In genomic region chr18:26487437-26487836, GRCh38 we compare ENCODE assay signal across 12 cellular contexts.
DNase-seq lines count a peak whose midpoint lies in the region; ATAC-seq and TF ChIP-seq lines count a peak whose summit lies in the region.
"Had no signal": no experiment of that assay in that cellular context is flagged by ENCODE, and none has a peak within 500 bp of the region (broad histone marks: within the 10 kb centered on the region; RNA-seq: fewer than 3 reads in every experiment).

No MANE protein-coding gene starts in this region.

- H3K4me3 ChIP-seq in brain microvascular endothelial cell (ENCODE audit: low read depth, low read length) = no peak overlapping the region
- H3K4me3 ChIP-seq: heart left ventricle had no signal

- H3K4me3 Mint-ChIP-seq in central memory CD8-positive, alpha-beta T cell = no peak overlapping the region
- H3K4me3 Mint-ChIP-seq: activated naive CD8-positive, alpha-beta T cell; CD4-positive, alpha-beta memory T cell had no signal

- no peaks in the 10 kb centered on the region for H3K27me3 ChIP-seq in brain microvascular endothelial cell (replicated peaks)
- H3K27me3 ChIP-seq: heart left ventricle had no signal

- H3K9me3 Mint-ChIP-seq in central memory CD8-positive, alpha-beta T cell = no peaks in the 10 kb centered on the region
- H3K9me3 Mint-ChIP-seq: CD4-positive, alpha-beta memory T cell had no signal

- no peak for TF ChIP-seq CTCF in brain microvascular endothelial cell (IDR thresholded peaks at IDR 0.05; ENCODE audit: low read depth, low read length, missing control alignments)

- no peak overlapping the region for H3K27ac Mint-ChIP-seq in central memory CD8-positive, alpha-beta T cell (ENCODE audit: low read depth)
- H3K27ac Mint-ChIP-seq: activated naive CD8-positive, alpha-beta T cell; CD4-positive, alpha-beta memory T cell had no signal

- peak; percentile 87 for ATAC-seq in GM19372 (IDR thresholded peaks at IDR 0.05; ENCODE audit: low read depth, unreplicated experiment)
- peak; percentile 85 for ATAC-seq in HG03159 (IDR thresholded peaks at IDR 0.05; ENCODE audit: unreplicated experiment)
- ATAC-seq in central memory CD8-positive, alpha-beta T cell (replicated peaks; ENCODE audit: extremely low read depth, poor library complexity, severe bottlenecking) = peak; percentile 52
- ATAC-seq: heart left ventricle had no signal

- intact Hi-C loops in posterior vena cava (cut with DNase I) = no loop called here

- TF ChIP-seq POLR2A in erythroblast (IDR thresholded peaks at IDR 0.05; ENCODE audit: low read length) = no peak

- in situ Hi-C loops in brain microvascular endothelial cell (cut with HindIII; ENCODE audit: low pct_ligation_motif_present, low sequenced_read_pairs) = no loop called here

- H3K36me3 Mint-ChIP-seq in central memory CD8-positive, alpha-beta T cell (ENCODE audit: insufficient read depth) = no peaks in the 10 kb centered on the region
- H3K36me3 Mint-ChIP-seq: CD4-positive, alpha-beta memory T cell had no signal

- H3K27ac ChIP-seq in brain microvascular endothelial cell = no peak overlapping the region
- H3K27ac ChIP-seq: heart left ventricle, HL-60 had no signal

- DNase-seq in Daoy (ENCODE audit: low read depth) = peak; percentile 53
- DNase-seq in central memory CD8-positive, alpha-beta T cell (ENCODE audit: low spot score in 2 of 2) = no peak
- DNase-seq in brain microvascular endothelial cell = no peak
- DNase-seq in central memory CD4-positive, alpha-beta T cell = no peak
- no peak for DNase-seq in posterior vena cava (ENCODE audit: low spot score)
- no peak for DNase-seq in erythroblast (lab: John Stamatoyannopoulos, UW)
- DNase-seq: CD4-positive, alpha-beta memory T cell; heart left ventricle had no signal

- H3K4me1 Mint-ChIP-seq in central memory CD8-positive, alpha-beta T cell = no peaks in the 10 kb centered on the region

- no peaks in the 10 kb centered on the region for H3K36me3 ChIP-seq in brain microvascular endothelial cell (replicated peaks)
- H3K36me3 ChIP-seq: heart left ventricle had no signal

- no peaks in the 10 kb centered on the region for H3K27me3 Mint-ChIP-seq in central memory CD8-positive, alpha-beta T cell
- H3K27me3 Mint-ChIP-seq: activated naive CD8-positive, alpha-beta T cell; CD4-positive, alpha-beta memory T cell had no signal
